ENCODE assay signal across 8 cellular contexts in genomic region chr14:36373982-36374673, GRCh38. TPM values are rescaled to one million over a fixed set of nuclear protein-coding genes. Genes with fewer than 3 reads are reported as not detected.
DNase-seq lines count a peak whose midpoint lies in the region; ATAC-seq and TF ChIP-seq lines count a peak whose summit lies in the region.

No MANE protein-coding gene starts in this region.

- no peaks in the 10 kb centered on the region for H3K9me3 ChIP-seq in esophagus muscularis mucosa
- no peaks in the 10 kb centered on the region for H3K9me3 ChIP-seq in neural cell (ENCODE audit: low read length)

- no peaks in the 10 kb centered on the region for H4K20me1 ChIP-seq in neural cell (ENCODE audit: insufficient read depth)

- no peaks in the 10 kb centered on the region for H3K79me2 ChIP-seq in neural cell (replicated peaks; ENCODE audit: insufficient read depth, low read length)

- TF ChIP-seq CTCF in esophagus muscularis mucosa (IDR thresholded peaks at IDR 0.05): peak; percentile 64 to 82 (median 66)
- TF ChIP-seq CTCF in neural cell (IDR thresholded peaks at IDR 0.05; ENCODE audit: poor library complexity, severe bottlenecking): peak; percentile 80

- no peak for TF ChIP-seq POLR2A in esophagus muscularis mucosa (IDR thresholded peaks at IDR 0.05; ENCODE audit: low read depth)

- H3K4me3 Mint-ChIP-seq in stimulated activated naive CD8-positive, alpha-beta T cell treated with anti-CD3 and anti-CD28 coated beads, Interleukin-15, amount 100 ng/mL, for 72 hours: no peak overlapping the region

- ATAC-seq in GM21515 (IDR thresholded peaks at IDR 0.05; ENCODE audit: unreplicated experiment): peak; percentile 94
- peak; percentile 81 for ATAC-seq in stimulated activated naive CD8-positive, alpha-beta T cell treated with anti-CD3 and anti-CD28 coated beads, Interleukin-15, amount 100 ng/mL, for 72 hours

- H3K9me2 ChIP-seq in neural cell (ENCODE audit: insufficient read depth, low read length): no peaks in the 10 kb centered on the region

- 22% methylated on average over 4 of the region's 4 CpGs for WGBS in esophagus muscularis mucosa

- H3K27ac ChIP-seq in esophagus muscularis mucosa (replicated peaks in 1 of 4): no peak overlapping the region
- no peak overlapping the region for H3K27ac ChIP-seq in neural cell (ENCODE audit: low read length)

- no peak overlapping the region for H3K4me3 ChIP-seq in esophagus muscularis mucosa
- H3K4me3 ChIP-seq in neural cell (ENCODE audit: low read length): no peak overlapping the region

- H3K9ac ChIP-seq in neural cell (ENCODE audit: low read length): no peak overlapping the region

- TF ChIP-seq EP300 in esophagus muscularis mucosa (IDR thresholded peaks at IDR 0.05) (no peak), neural cell (conservative IDR thresholded peaks at IDR 0.05; ENCODE audit: poor library complexity, severe bottlenecking) (no peak)

- no peaks in the 10 kb centered on the region for H3K4me1 Mint-ChIP-seq in stimulated activated naive CD8-positive, alpha-beta T cell treated with anti-CD3 and anti-CD28 coated beads, Interleukin-15, amount 100 ng/mL, for 72 hours

- no peak overlapping the region for H3K4me2 ChIP-seq in neural cell (ENCODE audit: low read length)

- H3K9me3 Mint-ChIP-seq in stimulated activated naive CD8-positive, alpha-beta T cell treated with anti-CD3 and anti-CD28 coated beads, Interleukin-15, amount 100 ng/mL, for 72 hours: no peaks in the 10 kb centered on the region

- H3K27me3 ChIP-seq in esophagus muscularis mucosa (peaks cover 0 to 8% (median 0%) of the 10 kb centered on the region in 4 donors), neural cell (ENCODE audit: insufficient read depth, low read depth, low read length) (no peaks in the 10 kb centered on the region)

- H3F3A ChIP-seq in neural cell (ENCODE audit: insufficient read depth, low read length, poor library complexity, severe bottlenecking): no peaks in the 10 kb centered on the region

- no peak overlapping the region for H3K27ac Mint-ChIP-seq in stimulated activated naive CD8-positive, alpha-beta T cell treated with anti-CD3 and anti-CD28 coated beads, Interleukin-15, amount 100 ng/mL, for 72 hours

- DNase-seq in DMS53 (lab: John Stamatoyannopoulos, UW) (peak; percentile 94), HT1080 (ENCODE audit: low read depth) (peak; percentile 67), NOMO-1 treated with dmso at 0.1 percent for 144 hours (lab: John Stamatoyannopoulos, UW; ENCODE audit: unreplicated experiment) (peak; percentile 50), esophagus muscularis mucosa (ENCODE audit: extremely low spot score) (no peak)
- peak; percentile 71 for DNase-seq in activated CD8-positive, alpha-beta memory T cell treated with anti-CD3 and anti-CD28 coated beads, Interleukin-2, amount 50 U/mL, for 4 hours
- DNase-seq in stimulated activated naive CD8-positive, alpha-beta T cell treated with anti-CD3 and anti-CD28 coated beads, Interleukin-15, amount 100 ng/mL, for 72 hours: peak; percentile 67 to 70

- H2AFZ ChIP-seq in neural cell (ENCODE audit: low read depth, low read length): no peak overlapping the region

- TF ChIP-seq RAD21 in neural cell (conservative IDR thresholded peaks at IDR 0.05): peak; percentile 75

- no peaks in the 10 kb centered on the region for H3K27me3 Mint-ChIP-seq in stimulated activated naive CD8-positive, alpha-beta T cell treated with anti-CD3 and anti-CD28 coated beads, Interleukin-15, amount 100 ng/mL, for 72 hours

- intact Hi-C loops in esophagus muscularis mucosa (cut with DNase I): no loop called here

- H3K36me3 ChIP-seq in esophagus muscularis mucosa: no peaks in the 10 kb centered on the region
- no peaks in the 10 kb centered on the region for H3K36me3 ChIP-seq in neural cell (ENCODE audit: insufficient read depth, low read length)

- H3K4me1 ChIP-seq in esophagus muscularis mucosa: no peaks in the 10 kb centered on the region

TF ChIP-seq in neural cell, 6 proteins besides CTCF, POLR2A, EP300 and RAD21:
- TF ChIP-seq MXI1 (conservative IDR thresholded peaks at IDR 0.05; ENCODE audit: poor library complexity, severe bottlenecking) (no peak), SMC3 (conservative IDR thresholded peaks at IDR 0.05; ENCODE audit: poor library complexity) (peak; percentile 86)

RNA-seq across cellular contexts. Expression of gene MBIP, which starts 53.7 kb away (rescaled TPM):
- 5.1 and 6.1 TPM in 2 replicates for total RNA-seq in HT1080 (2014; rRNA removed; shearing (Covaris generic))
- 17.6 and 20.0 TPM in 2 replicates for polyA plus RNA-seq in HT1080 (2015; cell fraction: cytosol; rRNA removed)
- 32.1 and 34.5 TPM in 2 replicates for polyA plus RNA-seq in HT1080 (2015; cell fraction: nucleus; rRNA removed)
- 10 to 100 TPM; 10.8 to 16.2 (median 12.9) TPM for total RNA-seq in esophagus muscularis mucosa
- 52.1 and 72.2 TPM in 2 replicates for polyA plus RNA-seq in neural cell
- 48.0 and 51.2 TPM in 2 replicates for polyA minus RNA-seq in neural cell
